In the genomic region with DNA sequence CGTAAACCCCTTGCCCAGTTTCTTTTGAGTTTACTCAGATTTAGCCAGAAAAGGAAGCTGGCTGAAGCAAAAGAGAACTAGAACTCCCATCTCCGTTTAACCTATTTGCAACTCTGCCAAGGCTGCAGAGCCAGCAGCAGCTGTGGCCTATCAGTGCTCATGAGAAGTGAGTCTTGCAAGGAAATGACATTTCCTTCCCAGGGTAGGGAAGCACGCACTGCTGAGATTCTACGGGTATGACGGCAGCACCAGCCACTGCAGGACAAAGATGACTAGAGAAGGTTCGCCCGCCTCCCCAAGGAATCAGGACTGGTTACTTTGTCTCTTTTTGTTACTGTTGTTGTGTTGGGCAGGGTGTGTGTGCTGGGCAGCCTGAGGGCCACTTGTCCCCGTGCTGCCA, we compare ENCODE assay signal across 7 cellular contexts. TPM values are rescaled to one million over a fixed set of nuclear protein-coding genes. Genes with fewer than 3 reads are reported as not detected.
DNase-seq lines count a peak whose midpoint lies in the region; ATAC-seq lines count a peak whose summit lies in the region.

No MANE protein-coding gene starts in this region.

- no peak overlapping the region for H3K27ac ChIP-seq in mesenchymal stem cell (ENCODE audit: low read length, poor library complexity, severe bottlenecking)

- H3K4me2 ChIP-seq in mesenchymal stem cell (ENCODE audit: low read length, poor library complexity, severe bottlenecking), result no peak overlapping the region

- H3K4me1 ChIP-seq in mesenchymal stem cell (ENCODE audit: control insufficient read depth, insufficient read depth, low read depth, low read length), result peaks cover 4% of the 10 kb centered on the region

- peaks cover 6% of the 10 kb centered on the region for H3K79me1 ChIP-seq in mesenchymal stem cell (replicated peaks; ENCODE audit: low read length, poor library complexity, severe bottlenecking)

- no peak overlapping the region for H2AFZ ChIP-seq in mesenchymal stem cell (ENCODE audit: low read depth, low read length)

- H4K91ac ChIP-seq in mesenchymal stem cell (ENCODE audit: low read length), result peak overlapping the region; percentile 12

- peak overlapping the region in 1 of 2 experiments; percentile 2 for H3K18ac ChIP-seq in mesenchymal stem cell (ENCODE audit: low read depth in 1 of 2, low read length in 2 of 2)

- H3K4me3 ChIP-seq in mesenchymal stem cell (ENCODE audit: insufficient read depth in 1 of 2, low read depth in 1 of 2, low read length in 2 of 2), result peak overlapping the region in 1 of 2 experiments; percentile 65

- DNase-seq in cerebellum (ENCODE audit: low spot score) (peak; percentile 41), mesenchymal stem cell (peak; percentile 93), NCI-H446 (lab: John Stamatoyannopoulos, UW) (no peak), DMS 273 treated with DMSO at 0.1 percent for 48 hours (lab: John Stamatoyannopoulos, UW) (no peak), SKM-1 (lab: John Stamatoyannopoulos, UW; ENCODE audit: unreplicated experiment) (no peak)

- no peak overlapping the region for H3K23ac ChIP-seq in mesenchymal stem cell (ENCODE audit: low read length in 2 of 2)

- no peaks in the 10 kb centered on the region for H3K27me3 ChIP-seq in mesenchymal stem cell (ENCODE audit: control insufficient read depth in 1 of 2, insufficient read depth in 1 of 2, low read length in 2 of 2)

- H2BK12ac ChIP-seq in mesenchymal stem cell (ENCODE audit: low read length in 2 of 2), result no peak overlapping the region

- ATAC-seq in GM19324 (IDR thresholded peaks at IDR 0.05; ENCODE audit: low FRiP score, unreplicated experiment) (peak; percentile 49), HG03280 (IDR thresholded peaks at IDR 0.05; ENCODE audit: unreplicated experiment) (peak; percentile 60)

- H4K8ac ChIP-seq in mesenchymal stem cell (ENCODE audit: low read length), result no peak overlapping the region

- no peak overlapping the region for H2BK5ac ChIP-seq in mesenchymal stem cell (ENCODE audit: low read depth, low read length, poor library complexity, severe bottlenecking)

- peak overlapping the region; percentile 62 for H3K9ac ChIP-seq in mesenchymal stem cell (ENCODE audit: low read length)

- 68% methylated on average over 8 of the region's 8 CpGs for whole genome bisulfite sequencing in mesenchymal stem cell

- no peak overlapping the region for H3K14ac ChIP-seq in mesenchymal stem cell (ENCODE audit: low read length in 2 of 2)

- peaks cover 0 to 4% of the 10 kb centered on the region in 2 experiments for H3K36me3 ChIP-seq in mesenchymal stem cell (ENCODE audit: control insufficient read depth in 1 of 2, insufficient read depth in 2 of 2, low read depth in 1 of 2, low read length in 2 of 2)

- H3K4ac ChIP-seq in mesenchymal stem cell (ENCODE audit: low read depth in 1 of 2, low read length in 2 of 2), result no peak overlapping the region

- H2AK5ac ChIP-seq in mesenchymal stem cell (ENCODE audit: low read length, severe bottlenecking), result no peak overlapping the region

- H2BK15ac ChIP-seq in mesenchymal stem cell (ENCODE audit: low read depth, poor library complexity, severe bottlenecking), result no peak overlapping the region

- H2BK120ac ChIP-seq in mesenchymal stem cell (ENCODE audit: low read depth, low read length), result no peak overlapping the region

- no peaks in the 10 kb centered on the region for H3K9me3 ChIP-seq in mesenchymal stem cell (ENCODE audit: control insufficient read depth, low read length)

RNA-seq across cellular contexts. Expression of gene PPP1R3G, which starts 47.6 kb away (rescaled TPM):
- total RNA-seq in cerebellum, result 1.00 TPM
- 1.4 TPM for polyA plus RNA-seq in mesenchymal stem cell (2013, experiment 1 of 2)
- 1.5 TPM for polyA plus RNA-seq in mesenchymal stem cell (2013, experiment 2 of 2)

Comparison
In these comparisons a context has a peak if more than half of its experiments do, and no peak if none do; other contexts are left out.
1. DNase-seq: peak in cerebellum (single experiment) and mesenchymal stem cell (single experiment); none in NCI-H446 (0 of 2), DMS 273 treated with DMSO at 0.1 percent for 48 hours (single experiment) and SKM-1 (single experiment).